In the genomic region with DNA sequence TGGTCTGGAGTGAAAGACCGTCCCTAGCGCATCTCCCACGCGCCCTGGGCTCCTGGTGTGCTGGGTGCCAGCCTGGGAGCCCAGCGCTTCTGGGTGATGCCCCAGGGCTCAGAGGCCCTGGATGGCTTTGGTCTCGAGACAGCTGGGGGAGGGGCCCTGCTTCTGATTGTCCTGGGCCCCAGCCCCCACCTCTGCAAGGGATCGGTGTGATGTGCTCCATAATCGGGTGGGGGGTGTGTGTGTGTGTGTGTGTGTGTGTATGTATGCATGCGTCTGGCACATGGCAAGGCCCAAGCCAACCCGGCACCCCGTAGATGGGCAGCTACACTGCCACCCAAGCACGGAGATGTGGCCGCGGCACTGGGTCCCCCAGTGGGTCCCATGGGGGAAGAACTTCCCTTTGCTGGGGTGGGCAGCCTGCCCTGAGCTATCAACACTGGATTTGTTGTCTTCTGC, we compare ENCODE assay signal across 2 cellular contexts.
TF ChIP-seq lines count a peak whose summit lies in the region.

No MANE protein-coding gene starts in this region.

TF ChIP-seq in A549, 52 proteins besides CTCF, POLR2A, EP300 and RAD21:
- TF ChIP-seq POLR2AphosphoS2 (conservative IDR thresholded peaks at IDR 0.05; ENCODE audit: low read length) (no peak), MAZ (IDR thresholded peaks at IDR 0.05; ENCODE audit: borderline replicate concordance, low read depth, low read length) (no peak), HDAC2 (IDR thresholded peaks at IDR 0.05) (no peak), MYC (IDR thresholded peaks at IDR 0.05; ENCODE audit: borderline replicate concordance, low read length) (no peak), HOXB5 (CRISPR knock-in tag; IDR thresholded peaks at IDR 0.05) (no peak)
- TF ChIP-seq, protein P1, sequence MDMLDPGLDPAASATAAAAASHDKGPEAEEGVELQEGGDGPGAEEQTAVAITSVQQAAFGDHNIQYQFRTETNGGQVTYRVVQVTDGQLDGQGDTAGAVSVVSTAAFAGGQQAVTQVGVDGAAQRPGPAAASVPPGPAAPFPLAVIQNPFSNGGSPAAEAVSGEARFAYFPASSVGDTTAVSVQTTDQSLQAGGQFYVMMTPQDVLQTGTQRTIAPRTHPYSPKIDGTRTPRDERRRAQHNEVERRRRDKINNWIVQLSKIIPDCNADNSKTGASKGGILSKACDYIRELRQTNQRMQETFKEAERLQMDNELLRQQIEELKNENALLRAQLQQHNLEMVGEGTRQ (IDR thresholded peaks at IDR 0.05), result no peak
- TF ChIP-seq, protein P2, sequence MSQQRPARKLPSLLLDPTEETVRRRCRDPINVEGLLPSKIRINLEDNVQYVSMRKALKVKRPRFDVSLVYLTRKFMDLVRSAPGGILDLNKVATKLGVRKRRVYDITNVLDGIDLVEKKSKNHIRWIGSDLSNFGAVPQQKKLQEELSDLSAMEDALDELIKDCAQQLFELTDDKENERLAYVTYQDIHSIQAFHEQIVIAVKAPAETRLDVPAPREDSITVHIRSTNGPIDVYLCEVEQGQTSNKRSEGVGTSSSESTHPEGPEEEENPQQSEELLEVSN (IDR thresholded peaks at IDR 0.05; ENCODE audit: borderline replicate concordance, low read depth), result no peak
- TF ChIP-seq, protein P3, sequence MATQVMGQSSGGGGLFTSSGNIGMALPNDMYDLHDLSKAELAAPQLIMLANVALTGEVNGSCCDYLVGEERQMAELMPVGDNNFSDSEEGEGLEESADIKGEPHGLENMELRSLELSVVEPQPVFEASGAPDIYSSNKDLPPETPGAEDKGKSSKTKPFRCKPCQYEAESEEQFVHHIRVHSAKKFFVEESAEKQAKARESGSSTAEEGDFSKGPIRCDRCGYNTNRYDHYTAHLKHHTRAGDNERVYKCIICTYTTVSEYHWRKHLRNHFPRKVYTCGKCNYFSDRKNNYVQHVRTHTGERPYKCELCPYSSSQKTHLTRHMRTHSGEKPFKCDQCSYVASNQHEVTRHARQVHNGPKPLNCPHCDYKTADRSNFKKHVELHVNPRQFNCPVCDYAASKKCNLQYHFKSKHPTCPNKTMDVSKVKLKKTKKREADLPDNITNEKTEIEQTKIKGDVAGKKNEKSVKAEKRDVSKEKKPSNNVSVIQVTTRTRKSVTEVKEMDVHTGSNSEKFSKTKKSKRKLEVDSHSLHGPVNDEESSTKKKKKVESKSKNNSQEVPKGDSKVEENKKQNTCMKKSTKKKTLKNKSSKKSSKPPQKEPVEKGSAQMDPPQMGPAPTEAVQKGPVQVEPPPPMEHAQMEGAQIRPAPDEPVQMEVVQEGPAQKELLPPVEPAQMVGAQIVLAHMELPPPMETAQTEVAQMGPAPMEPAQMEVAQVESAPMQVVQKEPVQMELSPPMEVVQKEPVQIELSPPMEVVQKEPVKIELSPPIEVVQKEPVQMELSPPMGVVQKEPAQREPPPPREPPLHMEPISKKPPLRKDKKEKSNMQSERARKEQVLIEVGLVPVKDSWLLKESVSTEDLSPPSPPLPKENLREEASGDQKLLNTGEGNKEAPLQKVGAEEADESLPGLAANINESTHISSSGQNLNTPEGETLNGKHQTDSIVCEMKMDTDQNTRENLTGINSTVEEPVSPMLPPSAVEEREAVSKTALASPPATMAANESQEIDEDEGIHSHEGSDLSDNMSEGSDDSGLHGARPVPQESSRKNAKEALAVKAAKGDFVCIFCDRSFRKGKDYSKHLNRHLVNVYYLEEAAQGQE (IDR thresholded peaks at IDR 0.05), result no peak
- TF ChIP-seq, protein P4, sequence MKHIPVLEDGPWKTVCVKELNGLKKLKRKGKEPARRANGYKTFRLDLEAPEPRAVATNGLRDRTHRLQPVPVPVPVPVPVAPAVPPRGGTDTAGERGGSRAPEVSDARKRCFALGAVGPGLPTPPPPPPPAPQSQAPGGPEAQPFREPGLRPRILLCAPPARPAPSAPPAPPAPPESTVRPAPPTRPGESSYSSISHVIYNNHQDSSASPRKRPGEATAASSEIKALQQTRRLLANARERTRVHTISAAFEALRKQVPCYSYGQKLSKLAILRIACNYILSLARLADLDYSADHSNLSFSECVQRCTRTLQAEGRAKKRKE (CRISPR knock-in tag; IDR thresholded peaks at IDR 0.05; ENCODE audit: low read depth), result no peak

TF ChIP-seq in K562, 482 proteins besides CTCF, POLR2A, EP300 and RAD21:
- TF ChIP-seq POLR2G (IDR thresholded peaks at IDR 0.05; ENCODE audit: low read depth, low read length) (0 out of 2 replicates have a peak, but pooled peaks have one; percentile 12), ZNF668 (CRISPR knock-in tag; IDR thresholded peaks at IDR 0.05) (no peak)
- TF ChIP-seq, protein P5, sequence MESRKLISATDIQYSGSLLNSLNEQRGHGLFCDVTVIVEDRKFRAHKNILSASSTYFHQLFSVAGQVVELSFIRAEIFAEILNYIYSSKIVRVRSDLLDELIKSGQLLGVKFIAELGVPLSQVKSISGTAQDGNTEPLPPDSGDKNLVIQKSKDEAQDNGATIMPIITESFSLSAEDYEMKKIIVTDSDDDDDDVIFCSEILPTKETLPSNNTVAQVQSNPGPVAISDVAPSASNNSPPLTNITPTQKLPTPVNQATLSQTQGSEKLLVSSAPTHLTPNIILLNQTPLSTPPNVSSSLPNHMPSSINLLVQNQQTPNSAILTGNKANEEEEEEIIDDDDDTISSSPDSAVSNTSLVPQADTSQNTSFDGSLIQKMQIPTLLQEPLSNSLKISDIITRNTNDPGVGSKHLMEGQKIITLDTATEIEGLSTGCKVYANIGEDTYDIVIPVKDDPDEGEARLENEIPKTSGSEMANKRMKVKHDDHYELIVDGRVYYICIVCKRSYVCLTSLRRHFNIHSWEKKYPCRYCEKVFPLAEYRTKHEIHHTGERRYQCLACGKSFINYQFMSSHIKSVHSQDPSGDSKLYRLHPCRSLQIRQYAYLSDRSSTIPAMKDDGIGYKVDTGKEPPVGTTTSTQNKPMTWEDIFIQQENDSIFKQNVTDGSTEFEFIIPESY (CRISPR knock-in tag; IDR thresholded peaks at IDR 0.05), result peak; percentile 97
- TF ChIP-seq, protein P6, sequence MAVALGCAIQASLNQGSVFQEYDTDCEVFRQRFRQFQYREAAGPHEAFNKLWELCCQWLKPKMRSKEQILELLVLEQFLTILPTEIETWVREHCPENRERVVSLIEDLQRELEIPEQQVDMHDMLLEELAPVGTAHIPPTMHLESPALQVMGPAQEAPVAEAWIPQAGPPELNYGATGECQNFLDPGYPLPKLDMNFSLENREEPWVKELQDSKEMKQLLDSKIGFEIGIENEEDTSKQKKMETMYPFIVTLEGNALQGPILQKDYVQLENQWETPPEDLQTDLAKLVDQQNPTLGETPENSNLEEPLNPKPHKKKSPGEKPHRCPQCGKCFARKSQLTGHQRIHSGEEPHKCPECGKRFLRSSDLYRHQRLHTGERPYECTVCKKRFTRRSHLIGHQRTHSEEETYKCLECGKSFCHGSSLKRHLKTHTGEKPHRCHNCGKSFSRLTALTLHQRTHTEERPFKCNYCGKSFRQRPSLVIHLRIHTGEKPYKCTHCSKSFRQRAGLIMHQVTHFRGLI (CRISPR knock-in tag; IDR thresholded peaks at IDR 0.05), result no peak
- TF ChIP-seq, protein P7, sequence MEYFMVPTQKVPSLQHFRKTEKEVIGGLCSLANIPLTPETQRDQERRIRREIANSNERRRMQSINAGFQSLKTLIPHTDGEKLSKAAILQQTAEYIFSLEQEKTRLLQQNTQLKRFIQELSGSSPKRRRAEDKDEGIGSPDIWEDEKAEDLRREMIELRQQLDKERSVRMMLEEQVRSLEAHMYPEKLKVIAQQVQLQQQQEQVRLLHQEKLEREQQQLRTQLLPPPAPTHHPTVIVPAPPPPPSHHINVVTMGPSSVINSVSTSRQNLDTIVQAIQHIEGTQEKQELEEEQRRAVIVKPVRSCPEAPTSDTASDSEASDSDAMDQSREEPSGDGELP (CRISPR knock-in tag; IDR thresholded peaks at IDR 0.05; ENCODE audit: borderline replicate concordance), result 0 out of 2 replicates have a peak, but pooled peaks have one; percentile 5
- TF ChIP-seq, protein P8, sequence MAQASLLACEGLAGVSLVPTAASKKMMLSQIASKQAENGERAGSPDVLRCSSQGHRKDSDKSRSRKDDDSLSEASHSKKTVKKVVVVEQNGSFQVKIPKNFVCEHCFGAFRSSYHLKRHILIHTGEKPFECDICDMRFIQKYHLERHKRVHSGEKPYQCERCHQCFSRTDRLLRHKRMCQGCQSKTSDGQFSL (CRISPR knock-in tag; IDR thresholded peaks at IDR 0.05), result peak; percentile 64; the same call in 1 of the 2 replicates
- TF ChIP-seq, protein P8 (tag; IDR thresholded peaks at IDR 0.05), result no peak
TF ChIP-seq in K562: peak in this region for 4.
